29 cellular contexts compared by ENCODE assay signal in the genomic region with DNA sequence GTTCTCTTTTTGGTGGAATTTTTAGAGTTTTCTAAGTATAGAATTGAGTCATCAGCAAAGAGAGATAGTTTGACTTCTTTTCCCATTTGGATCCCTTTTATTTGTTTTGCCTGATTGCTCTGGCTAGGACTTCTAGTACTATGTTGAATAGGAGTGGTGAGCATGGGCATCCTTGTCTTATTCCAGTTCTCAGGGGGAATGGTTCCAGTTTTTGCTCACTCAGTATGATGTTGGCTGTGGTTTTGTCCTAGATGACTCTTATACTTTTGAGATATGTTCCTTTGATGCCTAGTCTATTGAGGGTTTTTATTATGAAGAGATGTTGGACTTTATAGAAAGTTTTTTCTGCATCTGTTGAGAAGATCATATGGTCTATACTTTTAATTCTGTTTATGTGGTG.
"Had no signal": no experiment of that assay in that cellular context is flagged by ENCODE, and none has a peak within 500 bp of the region (broad histone marks: within the 10 kb centered on the region; RNA-seq: fewer than 3 reads in every experiment).

No MANE protein-coding gene starts in this region.

- H3K9me3 ChIP-seq: neutrophil, ovary, testis, thyroid gland had no signal

- H3K36me3 Mint-ChIP-seq: natural killer cell; neural progenitor cell; stimulated activated effector memory CD8-positive, alpha-beta T cell treated with anti-CD3 and anti-CD28 coated beads, Interleukin-12 subunit alpha, Interleukin-12 subunit beta, amount 100 ng/mL, for 72 hours had no signal

- DNase-seq: hypothalamus; immature natural killer cell; islet precursor cell; left ventricle myocardium inferior; mesendoderm; naive B cell; natural killer cell; nephron progenitor cell; occipital lobe; ovary; right cardiac atrium; small intestine; spleen; stimulated activated CD4-positive, alpha-beta T cell treated with anti-CD3 and anti-CD28 coated beads, Interleukin-4, amount 100 ng/mL, for 24 hours; stimulated activated naive CD4-positive, alpha-beta T cell; stimulated activated naive CD8-positive, alpha-beta T cell treated with anti-CD3 and anti-CD28 coated beads, Interleukin-15, amount 100 ng/mL, for 72 hours; substantia nigra; testis; thyroid gland; transverse colon; upper lobe of left lung had no signal

- H3K9me3 Mint-ChIP-seq: immature natural killer cell had no signal

- H3K4me3 Mint-ChIP-seq: immature natural killer cell; mesothelial cell of epicardium; naive B cell; natural killer cell; nephron progenitor cell; neural progenitor cell; stimulated activated effector memory CD8-positive, alpha-beta T cell treated with anti-CD3 and anti-CD28 coated beads, Interleukin-12 subunit alpha, Interleukin-12 subunit beta, amount 100 ng/mL, for 72 hours; stimulated activated naive CD8-positive, alpha-beta T cell treated with anti-CD3 and anti-CD28 coated beads, Interleukin-15, amount 100 ng/mL, for 72 hours had no signal

- ATAC-seq: natural killer cell; right cardiac atrium; sciatic nerve; stimulated activated effector memory CD8-positive, alpha-beta T cell treated with anti-CD3 and anti-CD28 coated beads, Interleukin-12 subunit alpha, Interleukin-12 subunit beta, amount 100 ng/mL, for 72 hours; stimulated activated naive CD8-positive, alpha-beta T cell treated with anti-CD3 and anti-CD28 coated beads, Interleukin-15, amount 100 ng/mL, for 72 hours had no signal

- H3K27ac Mint-ChIP-seq: immature natural killer cell; mesothelial cell of epicardium; naive B cell; natural killer cell; nephron progenitor cell; neural progenitor cell; progenitor cell of endocrine pancreas; stimulated activated effector memory CD8-positive, alpha-beta T cell treated with anti-CD3 and anti-CD28 coated beads, Interleukin-12 subunit alpha, Interleukin-12 subunit beta, amount 100 ng/mL, for 72 hours had no signal

- H3K4me3 ChIP-seq: left ventricle myocardium inferior, lung, neural progenitor cell, ovary, spleen, testis, thyroid gland, transverse colon, upper lobe of left lung, vagina had no signal

- H3K27me3 Mint-ChIP-seq: naive B cell; progenitor cell of endocrine pancreas; stimulated activated naive CD8-positive, alpha-beta T cell treated with anti-CD3 and anti-CD28 coated beads, Interleukin-15, amount 100 ng/mL, for 72 hours had no signal

- H3K27ac ChIP-seq: left ventricle myocardium inferior, neural progenitor cell, neutrophil, ovary, spleen, testis, thyroid gland, transverse colon, upper lobe of left lung, vagina had no signal

- H3K4me1 Mint-ChIP-seq: immature natural killer cell; naive B cell; natural killer cell; nephron progenitor cell; neural progenitor cell; stimulated activated effector memory CD8-positive, alpha-beta T cell treated with anti-CD3 and anti-CD28 coated beads, Interleukin-12 subunit alpha, Interleukin-12 subunit beta, amount 100 ng/mL, for 72 hours; stimulated activated naive CD8-positive, alpha-beta T cell treated with anti-CD3 and anti-CD28 coated beads, Interleukin-15, amount 100 ng/mL, for 72 hours had no signal

- FAIRE-seq: small intestine had no signal

- H3K27me3 ChIP-seq: neural progenitor cell, neutrophil, ovary, spleen, testis, thyroid gland, transverse colon, upper lobe of left lung, vagina had no signal
